1 cellular context compared by ENCODE assay signal in the genomic region with DNA sequence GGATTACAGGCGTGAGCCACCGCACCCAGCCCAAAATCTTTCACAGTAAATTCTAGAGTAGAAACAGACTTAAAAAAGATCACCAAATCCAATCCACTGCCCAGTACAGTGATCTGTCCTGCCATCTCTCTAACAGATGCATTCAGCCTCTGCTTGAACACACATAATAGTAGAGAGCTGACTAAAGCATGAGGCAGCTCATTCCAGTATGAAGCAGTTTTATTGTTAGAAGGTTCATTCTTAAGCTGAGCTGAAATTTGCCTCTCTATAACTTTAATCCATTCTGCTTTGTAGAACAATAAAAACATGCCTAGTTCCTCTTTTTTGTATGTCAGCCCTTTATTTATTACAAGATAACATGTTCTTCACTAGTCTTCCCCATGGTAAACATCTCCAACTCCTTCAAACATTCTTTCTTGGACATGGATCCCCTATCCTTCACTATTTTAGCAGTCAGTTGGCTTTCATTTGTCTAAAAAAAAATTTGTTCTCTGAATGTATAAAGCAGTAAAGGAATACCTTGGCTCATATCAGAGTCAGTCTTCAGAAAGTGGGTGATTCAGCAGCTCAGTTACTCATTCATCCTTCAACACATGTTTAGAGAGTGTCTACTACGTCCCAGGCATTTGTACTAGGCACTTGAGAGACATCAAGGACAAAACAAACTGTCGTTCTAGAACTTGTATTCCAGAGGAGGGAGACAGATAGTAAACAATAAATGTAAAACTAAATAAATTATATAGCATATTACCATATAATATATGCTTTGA.
TF ChIP-seq lines count a peak whose summit lies in the region.

No MANE protein-coding gene starts in this region.

TF ChIP-seq in IMR-90, 13 proteins besides CTCF, POLR2A, EP300 and RAD21:
- TF ChIP-seq CHD1 (IDR thresholded peaks at IDR 0.05; ENCODE audit: low read depth, low read length): no peak
- no peak for TF ChIP-seq MAFK (IDR thresholded peaks at IDR 0.05; ENCODE audit: low read depth, low read length)
- TF ChIP-seq MAZ (IDR thresholded peaks at IDR 0.05; ENCODE audit: borderline replicate concordance, low read depth, low read length): no peak
- no peak for TF ChIP-seq RCOR1 (IDR thresholded peaks at IDR 0.05; ENCODE audit: insufficient replicate concordance, low read length)
- TF ChIP-seq SMC3 (IDR thresholded peaks at IDR 0.05; ENCODE audit: low read depth, low read length): no peak
- TF ChIP-seq, protein P1, sequence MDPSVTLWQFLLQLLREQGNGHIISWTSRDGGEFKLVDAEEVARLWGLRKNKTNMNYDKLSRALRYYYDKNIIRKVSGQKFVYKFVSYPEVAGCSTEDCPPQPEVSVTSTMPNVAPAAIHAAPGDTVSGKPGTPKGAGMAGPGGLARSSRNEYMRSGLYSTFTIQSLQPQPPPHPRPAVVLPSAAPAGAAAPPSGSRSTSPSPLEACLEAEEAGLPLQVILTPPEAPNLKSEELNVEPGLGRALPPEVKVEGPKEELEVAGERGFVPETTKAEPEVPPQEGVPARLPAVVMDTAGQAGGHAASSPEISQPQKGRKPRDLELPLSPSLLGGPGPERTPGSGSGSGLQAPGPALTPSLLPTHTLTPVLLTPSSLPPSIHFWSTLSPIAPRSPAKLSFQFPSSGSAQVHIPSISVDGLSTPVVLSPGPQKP (IDR thresholded peaks at IDR 0.05; ENCODE audit: borderline replicate concordance, low read depth, low read length): no peak
- TF ChIP-seq CEBPB (IDR thresholded peaks at IDR 0.05; ENCODE audit: low read depth, low read length): no peak
- TF ChIP-seq RFX5 (IDR thresholded peaks at IDR 0.05; ENCODE audit: low read depth, low read length): no peak
- TF ChIP-seq BHLHE40 (IDR thresholded peaks at IDR 0.05; ENCODE audit: low read depth, low read length): no peak
- TF ChIP-seq FOS (IDR thresholded peaks at IDR 0.05; ENCODE audit: low read depth, low read length): no peak
- TF ChIP-seq USF2 (IDR thresholded peaks at IDR 0.05; ENCODE audit: low read depth, low read length): no peak
